Comparison of ENCODE assay signal across 8 cellular contexts in the genomic region with DNA sequence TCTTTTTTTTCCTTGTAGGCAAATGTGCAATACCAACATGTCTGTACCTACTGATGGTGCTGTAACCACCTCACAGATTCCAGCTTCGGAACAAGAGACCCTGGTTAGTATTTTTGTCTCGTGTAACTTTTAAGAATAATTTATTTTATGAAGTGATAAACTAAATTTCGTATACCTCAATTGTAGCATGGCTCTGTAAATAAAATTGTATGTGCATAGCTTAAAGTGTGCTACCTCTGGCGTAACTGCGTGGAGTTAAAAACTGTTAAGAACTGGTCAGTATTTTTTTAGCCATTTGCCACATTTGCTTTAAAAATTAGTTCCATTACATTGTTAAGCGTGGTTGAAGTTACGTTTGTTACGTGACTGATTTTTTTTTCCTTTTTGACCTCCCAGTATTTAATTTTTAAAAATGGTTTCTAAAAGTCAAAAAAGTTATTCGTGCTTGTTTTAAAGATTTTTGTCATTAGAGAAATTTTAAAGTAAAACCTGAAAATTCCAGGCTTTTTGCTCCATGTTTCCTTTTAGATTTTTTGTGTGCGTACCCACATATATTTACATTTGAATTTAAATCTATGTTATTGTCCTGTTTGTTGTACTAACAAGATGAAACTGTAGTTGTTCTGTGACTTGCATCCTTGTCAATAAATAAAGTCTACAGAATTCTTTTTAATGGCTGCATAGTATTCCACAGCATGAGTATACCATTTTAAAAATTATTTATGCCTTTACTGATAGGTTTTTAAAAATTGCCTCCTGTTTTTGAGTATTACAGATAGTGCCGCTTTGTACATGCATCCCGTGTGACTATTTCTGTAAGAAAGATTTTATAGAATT. TPM values are rescaled to one million over a fixed set of nuclear protein-coding genes. Genes with fewer than 3 reads are reported as not detected.
DNase-seq lines count a peak whose midpoint lies in the region; ATAC-seq and TF ChIP-seq lines count a peak whose summit lies in the region.

No MANE protein-coding gene starts in this region.

- peaks cover 48% of the 10 kb centered on the region for H3K36me3 Mint-ChIP-seq in activated CD8-positive, alpha-beta memory T cell treated with anti-CD3 and anti-CD28 coated beads, Interleukin-2, amount 10 ng/mL, durations not matched to agents 7 days and 5 days

- H3K27ac ChIP-seq in left lung, result peak overlapping the region; percentile 99
- peak overlapping the region; percentile 20 for H3K27ac ChIP-seq in thymus (ENCODE audit: low read depth)

- H3K4me3 Mint-ChIP-seq in activated CD8-positive, alpha-beta memory T cell treated with anti-CD3 and anti-CD28 coated beads, Interleukin-2, amount 10 ng/mL, durations not matched to agents 7 days and 5 days, result peak overlapping the region; percentile 99

- 87% methylated on average over 12 of the region's 12 CpGs for WGBS in thymus

- H3K27me3 ChIP-seq in adipocyte (replicated peaks; ENCODE audit: control insufficient read depth, insufficient read depth, low read length) (no peaks in the 10 kb centered on the region), left lung (no peaks in the 10 kb centered on the region), thymus (ENCODE audit: control insufficient read depth, insufficient read depth) (no peaks in the 10 kb centered on the region)

- H3K36me3 ChIP-seq in adipocyte (ENCODE audit: control insufficient read depth, insufficient read depth, low read length, severe bottlenecking) (peaks cover 41% of the 10 kb centered on the region), left lung (peaks cover 0 to 45% of the 10 kb centered on the region in 2 donors), thymus (ENCODE audit: control insufficient read depth, insufficient read depth) (peaks cover 9% of the 10 kb centered on the region)

- H3K9me3 ChIP-seq in adipocyte (ENCODE audit: control insufficient read depth, low read length), result no peaks in the 10 kb centered on the region
- H3K9me3 ChIP-seq in left lung, result no peaks in the 10 kb centered on the region
- H3K9me3 ChIP-seq in thymus (ENCODE audit: control insufficient read depth), result no peaks in the 10 kb centered on the region

- no peak for ATAC-seq in activated CD8-positive, alpha-beta memory T cell treated with anti-CD3 and anti-CD28 coated beads, Interleukin-2, amount 10 ng/mL, durations not matched to agents 7 days and 5 days
- ATAC-seq in left lung, result no peak

- H3K27ac Mint-ChIP-seq in activated CD8-positive, alpha-beta memory T cell treated with anti-CD3 and anti-CD28 coated beads, Interleukin-2, amount 10 ng/mL, durations not matched to agents 7 days and 5 days, result peak overlapping the region; percentile 100

- H3K9ac ChIP-seq in adipocyte (ENCODE audit: low read length), result peak overlapping the region; percentile 100

- H3K4me1 ChIP-seq in adipocyte (ENCODE audit: control insufficient read depth, insufficient read depth, low read length) (peaks cover 34% of the 10 kb centered on the region), left lung (peaks cover 6 to 64% of the 10 kb centered on the region in 2 donors), thymus (ENCODE audit: control insufficient read depth, insufficient read depth, low read length) (peaks cover 7% of the 10 kb centered on the region)

- CTCF ChIA-PET in activated CD8-positive, alpha-beta memory T cell treated with anti-CD3 and anti-CD28 coated beads, Interleukin-2, amount 10 ng/mL, durations not matched to agents 7 days and 5 days (lab: Charles Lee), result interaction anchor here (0.8 to 3.3 kb wide), 7 partner anchors 9 to 478 kb away, joined by 3 to 26 read pairs (median 4); partner anchors contain the start of genes MDM1 and SLC35E3

- H3K4me1 Mint-ChIP-seq in activated CD8-positive, alpha-beta memory T cell treated with anti-CD3 and anti-CD28 coated beads, Interleukin-2, amount 10 ng/mL, durations not matched to agents 7 days and 5 days, result peaks cover 46% of the 10 kb centered on the region

- no peak for DNase-seq in activated CD8-positive, alpha-beta memory T cell treated with anti-CD3 and anti-CD28 coated beads, Interleukin-2, amount 10 ng/mL, durations not matched to agents 7 days and 5 days
- no peak for DNase-seq in activated CD8-positive, alpha-beta memory T cell treated with anti-CD3 and anti-CD28 coated beads, Interleukin-2, amount 50 U/mL, for 4 hours
- DNase-seq in adipocyte (ENCODE audit: low read depth), result no peak
- no peak for DNase-seq in left lung
- no peak for DNase-seq in globus pallidus (ENCODE audit: low spot score)
- DNase-seq in NCI-H1105 treated with DMSO at 0.1 percent for 48 hours (lab: John Stamatoyannopoulos, UW), result no peak
- no peak for DNase-seq in GDM1 (lab: John Stamatoyannopoulos, UW)

- no peaks in the 10 kb centered on the region for H3K27me3 Mint-ChIP-seq in activated CD8-positive, alpha-beta memory T cell treated with anti-CD3 and anti-CD28 coated beads, Interleukin-2, amount 10 ng/mL, durations not matched to agents 7 days and 5 days

- peak overlapping the region; percentile 81 for H3K4me3 ChIP-seq in adipocyte (ENCODE audit: low read length)
- peak overlapping the region; percentile 94 to 96 for H3K4me3 ChIP-seq in left lung
- H3K4me3 ChIP-seq in thymus (ENCODE audit: low read length), result peak overlapping the region; percentile 97

- intact Hi-C loops in left lung (cut with DNase I), result no loop called here

- TF ChIP-seq CTCF in left lung (IDR thresholded peaks at IDR 0.05), result no peak

- H3K9me3 Mint-ChIP-seq in activated CD8-positive, alpha-beta memory T cell treated with anti-CD3 and anti-CD28 coated beads, Interleukin-2, amount 10 ng/mL, durations not matched to agents 7 days and 5 days (ENCODE audit: low read depth), result no peaks in the 10 kb centered on the region

RNA-seq across cellular contexts. Expression of gene MDM2, which starts 1.4 kb away (rescaled TPM):
- total RNA-seq in activated CD8-positive, alpha-beta memory T cell treated with anti-CD3 and anti-CD28 coated beads, Interleukin-2, amount 10 ng/mL, durations not matched to agents 7 days and 5 days, result 100 to 1,000 TPM; 235 to 253 TPM
- 100 to 1,000 TPM; 136 to 174 TPM for total RNA-seq in left lung
- 121 TPM for polyA plus RNA-seq in thymus
